In genomic region chr14:21241218-21241819, GRCh38 we compare ENCODE assay signal across 10 cellular contexts. TPM values are rescaled to one million over a fixed set of nuclear protein-coding genes. Genes with fewer than 3 reads are reported as not detected.
A peak's percentile ranks its signal among the peaks of the same experiment; 100 is the strongest.
DNase-seq lines count a peak whose midpoint lies in the region; ATAC-seq lines count a peak whose summit lies in the region.
"Had no signal": no experiment of that assay in that cellular context is flagged by ENCODE, and none has a peak within 500 bp of the region (broad histone marks: within the 10 kb centered on the region; RNA-seq: fewer than 3 reads in every experiment).

No MANE protein-coding gene starts in this region.

- H3K27me3 Mint-ChIP-seq in effector memory CD8-positive, alpha-beta T cell = no peaks in the 10 kb centered on the region

- no peak for ATAC-seq in effector memory CD8-positive, alpha-beta T cell (replicated peaks)
- ATAC-seq in HG02623 (IDR thresholded peaks at IDR 0.05; ENCODE audit: unreplicated experiment) (no peak), HG03175 (IDR thresholded peaks at IDR 0.05; ENCODE audit: unreplicated experiment) (no peak)

- DNase-seq in SIG-M5 treated with dmso at 0.1 percent for 504 hours (lab: John Stamatoyannopoulos, UW; ENCODE audit: unreplicated experiment) (peak; percentile 23), SIG-M5 (lab: John Stamatoyannopoulos, UW) (no peak), NCI-H69 (lab: John Stamatoyannopoulos, UW) (peak; percentile 22), renal cortical epithelial cell (ENCODE audit: low read depth) (peak; percentile 38), T-helper 9 cell (no peak)
- no peak for DNase-seq in effector memory CD8-positive, alpha-beta T cell
- DNase-seq: small intestine had no signal

- peak overlapping the region in 1 of 2 donors; percentile 52 for H3K4me3 Mint-ChIP-seq in effector memory CD8-positive, alpha-beta T cell

- peaks cover 87% of the 10 kb centered on the region for H3K36me3 Mint-ChIP-seq in effector memory CD8-positive, alpha-beta T cell (ENCODE audit: insufficient read depth)

- H3K9me3 Mint-ChIP-seq in effector memory CD8-positive, alpha-beta T cell = no peaks in the 10 kb centered on the region
- H3K9me3 Mint-ChIP-seq: activated T-helper 2 cell treated with anti-CD3 and anti-CD28 coated beads, Interferon-gamma antibody, Interleukin-2, Interleukin-4, amounts not matched to agents 10 μg/mL and 5 μg/mL and 100 μg/mL, durations not matched to agents 14 hours and 24 hours and 36 hours had no signal

- peaks cover 62 to 69% of the 10 kb centered on the region in 2 donors for H3K4me1 Mint-ChIP-seq in effector memory CD8-positive, alpha-beta T cell (ENCODE audit: low read depth in 2 of 2)

- peak overlapping the region; percentile 67 to 73 for H3K27ac Mint-ChIP-seq in effector memory CD8-positive, alpha-beta T cell

RNA-seq across cellular contexts. Expression of gene HNRNPC, which starts 27.9 kb away (rescaled TPM):
- 524 and 834 TPM in 2 replicates for total RNA-seq in renal cortical epithelial cell

RNA-seq across cellular contexts. Expression of gene RPGRIP1, which starts 38.6 kb away (rescaled TPM):
- 0.05 TPM in 1 of 2 replicates, not detected in the other for total RNA-seq in renal cortical epithelial cell
- total RNA-seq: activated T-helper 2 cell treated with anti-CD3 and anti-CD28 coated beads, Interferon-gamma antibody, Interleukin-2, Interleukin-4, amounts not matched to agents 10 μg/mL and 5 μg/mL and 100 μg/mL, durations not matched to agents 14 hours and 24 hours and 36 hours had no signal

Comparison
In these comparisons a context has a peak if more than half of its experiments do, and no peak if none do; other contexts are left out.
1. DNase-seq: peak in SIG-M5 treated with dmso at 0.1 percent for 504 hours (single experiment), NCI-H69 (single experiment) and renal cortical epithelial cell (single experiment); none in SIG-M5 (single experiment), effector memory CD8-positive, alpha-beta T cell (0 of 3) and T-helper 9 cell (single experiment).